ENCODE assay signal across 10 cellular contexts in genomic region chr14:30330452-30330851, GRCh38.
DNase-seq lines count a peak whose midpoint lies in the region; ATAC-seq and TF ChIP-seq lines count a peak whose summit lies in the region.
"Had no signal": no experiment of that assay in that cellular context is flagged by ENCODE, and none has a peak within 500 bp of the region (broad histone marks: within the 10 kb centered on the region; RNA-seq: fewer than 3 reads in every experiment).

No MANE protein-coding gene starts in this region.

- H3K27ac ChIP-seq in MM.1S (ENCODE audit: low read length) (no peak overlapping the region), psoas muscle (no peak overlapping the region)

- H4K20me1 ChIP-seq in MM.1S (ENCODE audit: insufficient read depth, low read length): no peaks in the 10 kb centered on the region

- intact Hi-C loops in psoas muscle (cut with DNase I): no loop called here

- no peak overlapping the region for H3K4me2 ChIP-seq in MM.1S (ENCODE audit: low read depth, low read length)

- no peak overlapping the region for H2AFZ ChIP-seq in MM.1S (ENCODE audit: low read length)

- DNase-seq in NCI-H82 (lab: John Stamatoyannopoulos, UW) (peak; percentile 11), NCI-H82 treated with DMSO at 0.1 percent for 48 hours (lab: John Stamatoyannopoulos, UW; ENCODE audit: unreplicated experiment) (no peak), MM.1S (no peak), choroid plexus epithelial cell (ENCODE audit: low read depth) (peak; percentile 28), psoas muscle (no peak), iPS-NIHi11 (ENCODE audit: low spot score) (no peak)
- no peak for DNase-seq in stimulated activated naive CD8-positive, alpha-beta T cell treated with anti-CD3 and anti-CD28 coated beads, Interleukin-15, Interleukin-2, amounts not matched to agents 100 U/mL and 50 U/mL, for 24 hours
- DNase-seq: stimulated activated naive B cell treated with anti-CD40 and anti-IgM and Interleukin-4, amounts not matched to agents 10 μg/mL and 1 μg/mL and 100 μg/mL, for 72 hours had no signal

- H3K9me3 ChIP-seq in MM.1S (replicated peaks; ENCODE audit: insufficient read depth, low read length) (no peaks in the 10 kb centered on the region), psoas muscle (no peaks in the 10 kb centered on the region)

- ATAC-seq in psoas muscle (no peak), HG02884 (IDR thresholded peaks at IDR 0.05; ENCODE audit: unreplicated experiment) (no peak)
- no peak for ATAC-seq in stimulated activated naive CD8-positive, alpha-beta T cell treated with anti-CD3 and anti-CD28 coated beads, Interleukin-15, Interleukin-2, amounts not matched to agents 100 U/mL and 50 U/mL, for 24 hours
- ATAC-seq: activated CD4-positive, CD25-positive, alpha-beta regulatory T cell treated with anti-CD3 and anti-CD28 coated beads, Interleukin-2, amount 50 U/mL, for 24 hours; stimulated activated naive B cell treated with anti-CD40 and anti-IgM and Interleukin-4, amounts not matched to agents 10 μg/mL and 1 μg/mL and 100 μg/mL, for 72 hours had no signal

- no peak overlapping the region for H3K9ac ChIP-seq in MM.1S (ENCODE audit: low read length)

- no peaks in the 10 kb centered on the region for H3K79me2 ChIP-seq in MM.1S (ENCODE audit: low read length)

- no peaks in the 10 kb centered on the region for H3K9me2 ChIP-seq in MM.1S (replicated peaks; ENCODE audit: insufficient read depth, low read length)

- TF ChIP-seq CTCF in MM.1S (IDR thresholded peaks at IDR 0.05; ENCODE audit: low read length): peak; percentile 34
- TF ChIP-seq CTCF in choroid plexus epithelial cell (conservative IDR thresholded peaks at IDR 0.05; ENCODE audit: low read depth, low read length): peak; percentile 55
- TF ChIP-seq CTCF in psoas muscle (IDR thresholded peaks at IDR 0.05): peak; percentile 15

- 0 out of 2 replicates have a peak, but pooled peaks cover 6% of the 10 kb centered on the region for H3K4me1 ChIP-seq in MM.1S (ENCODE audit: low read length)
- no peaks in the 10 kb centered on the region for H3K4me1 ChIP-seq in psoas muscle

- H3K4me3 ChIP-seq in MM.1S (ENCODE audit: low read length) (no peak overlapping the region), choroid plexus epithelial cell (ENCODE audit: low read depth, low read length) (no peak overlapping the region), psoas muscle (no peak overlapping the region)

- H3K36me3 ChIP-seq in MM.1S (replicated peaks; ENCODE audit: insufficient read depth, low read length) (no peaks in the 10 kb centered on the region), psoas muscle (ENCODE audit: insufficient read depth in 1 of 2, low read depth in 1 of 2) (no peaks in the 10 kb centered on the region)

- H3F3A ChIP-seq in MM.1S (ENCODE audit: insufficient read depth, low read length): no peaks in the 10 kb centered on the region

- H3K27me3 ChIP-seq in MM.1S (replicated peaks; ENCODE audit: insufficient read depth, low read length) (no peaks in the 10 kb centered on the region), psoas muscle (ENCODE audit: insufficient read depth in 3 of 3, low read length in 2 of 3) (no peaks in the 10 kb centered on the region)

Comparison
In these comparisons a context has a peak if more than half of its experiments do, and no peak if none do; other contexts are left out.
1. DNase-seq: peak in NCI-H82 (single experiment) and choroid plexus epithelial cell (single experiment); none in NCI-H82 treated with DMSO at 0.1 percent for 48 hours (single experiment), MM.1S (single experiment), psoas muscle (0 of 2), stimulated activated naive CD8-positive, alpha-beta T cell treated with anti-CD3 and anti-CD28 coated beads, Interleukin-15, Interleukin-2, amounts not matched to agents 100 U/mL and 50 U/mL, for 24 hours (single experiment) and iPS-NIHi11 (single experiment).
2. Peak in every context shown above with its lines, with median percentiles within 50 percentile points of each other: CTCF ChIP-seq.